Comparison of ENCODE assay signal across 21 cellular contexts in the genomic region with DNA sequence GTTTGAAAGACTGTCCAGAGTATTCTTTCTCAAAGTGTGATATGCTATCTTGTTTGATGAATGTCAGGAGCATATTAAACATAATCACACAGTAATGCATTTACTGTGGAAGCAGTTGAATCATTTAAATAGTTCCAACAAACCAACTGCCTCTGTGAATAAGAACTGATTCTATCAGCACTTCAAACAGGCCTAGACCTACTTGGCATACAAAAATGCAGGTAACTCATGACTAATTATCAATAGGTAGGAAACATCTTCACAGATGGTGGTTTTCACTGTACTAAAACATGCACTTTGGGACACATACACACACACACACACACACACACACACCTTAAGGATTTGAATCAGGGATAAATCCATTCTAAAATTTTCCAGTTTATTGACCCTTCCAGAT.
DNase-seq lines count a peak whose midpoint lies in the region; ATAC-seq, FAIRE-seq and TF ChIP-seq lines count a peak whose summit lies in the region.
"Had no signal": no experiment of that assay in that cellular context is flagged by ENCODE, and none has a peak within 500 bp of the region (broad histone marks: within the 10 kb centered on the region; RNA-seq: fewer than 3 reads in every experiment).

No MANE protein-coding gene starts in this region.

- DNase-seq in mammary epithelial cell = peak; percentile 17
- no peak for DNase-seq in breast epithelium (ENCODE audit: low spot score in 2 of 2)
- DNase-seq in bronchial epithelial cell (ENCODE audit: low read depth) = peak; percentile 5
- no peak for DNase-seq in smooth muscle cell (lab: John Stamatoyannopoulos, UW; ENCODE audit: unreplicated experiment)
- no peak for DNase-seq in NOMO-1 treated with DMSO at 0.1 percent for 48 hours (lab: John Stamatoyannopoulos, UW; ENCODE audit: unreplicated experiment)
- DNase-seq in activated T-cell treated with anti-CD3 and anti-CD28 coated beads, Interleukin-2, amount 50 U/mL, for 48 hours = no peak
- DNase-seq: AML-193; Caco-2; Calu3; CD4-positive, alpha-beta T cell; CD8-positive, alpha-beta T cell; DMS79 treated with DMSO at 0.1 percent for 48 hours; GF-D8 had no signal

- no peak for FAIRE-seq in bronchial epithelial cell (lab: Jason Lieb, UNC)
- FAIRE-seq: A549, D721Med, G401.6, GM19239 had no signal

- H3K4me3 ChIP-seq in mammary epithelial cell (replicated peaks in 1 of 3; ENCODE audit: insufficient read depth in 1 of 3, low read depth in 2 of 3, low read length in 3 of 3) (no peak overlapping the region), breast epithelium (no peak overlapping the region), bronchial epithelial cell (ENCODE audit: low read depth, low read length) (no peak overlapping the region), smooth muscle cell (no peak overlapping the region)
- H3K4me3 ChIP-seq: A549; BLaER1 treated with 17β-estradiol and CSF1 and Interleukin-3, amounts not matched to agents 10 nM and 100 nM had no signal

- H4K20me1 ChIP-seq in mammary epithelial cell (ENCODE audit: insufficient read depth, low read length) (no peaks in the 10 kb centered on the region), smooth muscle cell (ENCODE audit: low read depth) (no peaks in the 10 kb centered on the region)
- H4K20me1 ChIP-seq: BLaER1 treated with 17β-estradiol and CSF1 and Interleukin-3, amounts not matched to agents 10 nM and 100 nM had no signal

- ATAC-seq in HG03280 (IDR thresholded peaks at IDR 0.05; ENCODE audit: unreplicated experiment) = no peak
- ATAC-seq: A549; CD8-positive, alpha-beta T cell had no signal

- H3K79me2 ChIP-seq in mammary epithelial cell (ENCODE audit: insufficient read depth, low read length) (no peaks in the 10 kb centered on the region), smooth muscle cell (ENCODE audit: low read depth) (no peaks in the 10 kb centered on the region)

- H3K9me3 ChIP-seq in mammary epithelial cell (replicated peaks; ENCODE audit: insufficient read depth, low read length) = no peaks in the 10 kb centered on the region
- no peaks in the 10 kb centered on the region for H3K9me3 ChIP-seq in breast epithelium
- H3K9me3 ChIP-seq in smooth muscle cell (replicated peaks; ENCODE audit: low read depth) = no peaks in the 10 kb centered on the region
- H3K9me3 ChIP-seq: A549; BLaER1 treated with 17β-estradiol and CSF1 and Interleukin-3, amounts not matched to agents 10 nM and 100 nM had no signal

- in situ Hi-C loops in mammary epithelial cell (cut with MboI; ENCODE audit: low sequenced_read_pairs in 2 of 2) = no loop called here

- no peaks in the 10 kb centered on the region for H3K4me1 ChIP-seq in mammary epithelial cell (ENCODE audit: insufficient read depth, low read length)
- no peaks in the 10 kb centered on the region for H3K4me1 ChIP-seq in breast epithelium
- H3K4me1 ChIP-seq in smooth muscle cell (ENCODE audit: low read depth) = no peaks in the 10 kb centered on the region
- H3K4me1 ChIP-seq: A549 had no signal

- dilution Hi-C loops in mammary epithelial cell (cut with HindIII; ENCODE audit: low sequenced_read_pairs) = no loop called here

- H3K36me3 ChIP-seq in mammary epithelial cell (ENCODE audit: insufficient read depth, low read length) (no peaks in the 10 kb centered on the region), breast epithelium (no peaks in the 10 kb centered on the region), bronchial epithelial cell (ENCODE audit: control insufficient read depth, insufficient read depth, low read length) (no peaks in the 10 kb centered on the region), smooth muscle cell (ENCODE audit: low read depth) (no peaks in the 10 kb centered on the region)
- H3K36me3 ChIP-seq: BLaER1 treated with 17β-estradiol and CSF1 and Interleukin-3, amounts not matched to agents 10 nM and 100 nM had no signal

- TF ChIP-seq CTCF in mammary epithelial cell (conservative IDR thresholded peaks at IDR 0.05 in 1 of 2, IDR thresholded peaks at IDR 0.05 in 1 of 2; ENCODE audit: extremely low read depth in 1 of 2, insufficient read depth in 1 of 2, low read depth in 1 of 2, low read length in 2 of 2) (no peak), breast epithelium (IDR thresholded peaks at IDR 0.05) (no peak), bronchial epithelial cell (IDR thresholded peaks at IDR 0.05; ENCODE audit: insufficient read depth, low read length, severe bottlenecking) (no peak), smooth muscle cell (IDR thresholded peaks at IDR 0.05; ENCODE audit: borderline replicate concordance, insufficient read depth, poor library complexity, severe bottlenecking) (no peak)

- H3K4me2 ChIP-seq in mammary epithelial cell (ENCODE audit: insufficient read depth, low read depth, low read length) (no peak overlapping the region), smooth muscle cell (no peak overlapping the region)
- H3K4me2 ChIP-seq: A549; BLaER1 treated with 17β-estradiol and CSF1 and Interleukin-3, amounts not matched to agents 10 nM and 100 nM had no signal

- H3K27me3 ChIP-seq in mammary epithelial cell (ENCODE audit: insufficient read depth, low read length) (peaks cover 4% of the 10 kb centered on the region), breast epithelium (no peaks in the 10 kb centered on the region), bronchial epithelial cell (ENCODE audit: control insufficient read depth, insufficient read depth, low read length) (no peaks in the 10 kb centered on the region), smooth muscle cell (ENCODE audit: low read depth) (no peaks in the 10 kb centered on the region)
- H3K27me3 ChIP-seq: BLaER1 treated with 17β-estradiol and CSF1 and Interleukin-3, amounts not matched to agents 10 nM and 100 nM had no signal

- intact Hi-C loops in mammary epithelial cell (cut with micrococcal nuclease) = no loop called here
- intact Hi-C loops in breast epithelium (cut with DNase I; ENCODE audit: low total_unique reads) = no loop called here

- H3K27ac ChIP-seq in mammary epithelial cell (ENCODE audit: insufficient read depth, low read depth, low read length) = no peak overlapping the region
- H3K27ac ChIP-seq in breast epithelium = no peak overlapping the region
- no peak overlapping the region for H3K27ac ChIP-seq in smooth muscle cell (ENCODE audit: low read depth)
- H3K27ac ChIP-seq: 22Rv1; A549; BLaER1 treated with 17β-estradiol and CSF1 and Interleukin-3, amounts not matched to agents 10 nM and 100 nM; C4-2B had no signal

- H2AFZ ChIP-seq in mammary epithelial cell (ENCODE audit: low read depth, low read length) (no peak overlapping the region), smooth muscle cell (ENCODE audit: low read depth) (peak overlapping the region; percentile 27)

- TF ChIP-seq POLR2A in breast epithelium (IDR thresholded peaks at IDR 0.05) = no peak

- CTCF ChIA-PET in mammary epithelial cell (lab: Charles Lee; ENCODE audit: low non-redundant PET) = no interaction called here

- BruUV-seq in mammary epithelial cell (replicated peaks; lab: Mats Ljungman, UMichigan) = no TSS peak

- no peaks in the 10 kb centered on the region for H3F3A ChIP-seq in smooth muscle cell (ENCODE audit: low read depth)

- H3K9ac ChIP-seq in mammary epithelial cell (ENCODE audit: insufficient read depth, low read length) (no peak overlapping the region), smooth muscle cell (ENCODE audit: low read depth) (no peak overlapping the region)
- H3K9ac ChIP-seq: BLaER1 treated with 17β-estradiol and CSF1 and Interleukin-3, amounts not matched to agents 10 nM and 100 nM had no signal

Comparison
In these comparisons a context has a peak if more than half of its experiments do, and no peak if none do; other contexts are left out.
1. DNase-seq: peak in mammary epithelial cell (single experiment) and bronchial epithelial cell (single experiment); none in breast epithelium (0 of 2), smooth muscle cell (single experiment), NOMO-1 treated with DMSO at 0.1 percent for 48 hours (single experiment) and activated T-cell treated with anti-CD3 and anti-CD28 coated beads, Interleukin-2, amount 50 U/mL, for 48 hours (0 of 2).